ENCODE assay signal across 8 cellular contexts in the genomic region with DNA sequence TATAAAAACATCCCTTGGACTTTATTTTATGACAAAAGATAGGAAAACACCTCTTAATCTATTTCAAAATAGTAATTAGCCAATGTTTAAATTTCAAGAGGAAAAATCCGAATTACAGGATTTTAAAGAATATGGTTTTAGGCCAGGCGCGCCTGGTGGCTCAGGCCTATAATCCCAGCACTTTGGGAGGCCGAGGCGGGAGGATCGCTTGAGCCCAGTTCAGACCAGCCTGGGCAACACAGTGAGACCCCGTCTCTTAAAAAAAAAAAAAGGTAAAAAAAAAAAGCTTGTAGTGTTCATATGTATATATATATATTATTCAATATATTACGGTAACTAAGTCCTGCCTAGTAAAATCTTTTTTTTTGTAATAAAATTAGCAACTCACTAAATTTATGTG. TPM values are rescaled to one million over a fixed set of nuclear protein-coding genes. Genes with fewer than 3 reads are reported as not detected.
DNase-seq lines count a peak whose midpoint lies in the region; ATAC-seq and TF ChIP-seq lines count a peak whose summit lies in the region.

No MANE protein-coding gene starts in this region.

- TF ChIP-seq POLR2A in body of pancreas (IDR thresholded peaks at IDR 0.05) = no peak

- H3K4me1 ChIP-seq in body of pancreas (peaks cover 49% of the 10 kb centered on the region), lower lobe of right lung (peaks cover 37% of the 10 kb centered on the region), upper lobe of right lung (peaks cover 22% of the 10 kb centered on the region)

- WGBS in body of pancreas, 2 donors = 53 to 58% methylated on average over 8 of the region's 8 CpGs

- H3K9me3 ChIP-seq in body of pancreas = no peaks in the 10 kb centered on the region
- H3K9me3 ChIP-seq in lower lobe of right lung = no peaks in the 10 kb centered on the region
- no peaks in the 10 kb centered on the region for H3K9me3 ChIP-seq in upper lobe of right lung

- H3K27ac ChIP-seq in body of pancreas (peak overlapping the region; percentile 86 to 96 (median 92)), lower lobe of right lung (no peak overlapping the region), upper lobe of right lung (no peak overlapping the region)

- H3K36me3 ChIP-seq in body of pancreas (replicated peaks in 1 of 2; ENCODE audit: insufficient read depth in 1 of 2, low read depth in 2 of 2) (no peaks in the 10 kb centered on the region), lower lobe of right lung (no peaks in the 10 kb centered on the region), upper lobe of right lung (no peaks in the 10 kb centered on the region)

- TF ChIP-seq CTCF in body of pancreas (IDR thresholded peaks at IDR 0.05) (no peak), lower lobe of right lung (IDR thresholded peaks at IDR 0.05) (no peak), upper lobe of right lung (IDR thresholded peaks at IDR 0.05) (no peak)

- DNase-seq in cardiac septum (ENCODE audit: low spot score) (peak; percentile 41), left ventricle myocardium superior (no peak), body of pancreas (peak in 1 of 4 donors; percentile 28), lower lobe of right lung (no peak), upper lobe of right lung (no peak), amniotic stem cell (lab: John Stamatoyannopoulos, UW) (no peak), NCI-H146 (lab: John Stamatoyannopoulos, UW) (no peak)

- intact Hi-C loops in cardiac septum (cut with DNase I) (loop anchor here (5.0 kb wide), 2 partner anchors 42 to 78 kb away; partner anchors contain the start of gene PPP2R2D), left ventricle myocardium superior (cut with micrococcal nuclease) (no loop called here), body of pancreas (cut with DNase I) (no loop called here), lower lobe of right lung (cut with DNase I) (no loop called here), upper lobe of right lung (cut with DNase I) (no loop called here)

- ATAC-seq in left ventricle myocardium superior (no peak), body of pancreas (no peak), lower lobe of right lung (no peak), upper lobe of right lung (no peak), HG02852 (IDR thresholded peaks at IDR 0.05; ENCODE audit: unreplicated experiment) (no peak)

- peak overlapping the region; percentile 83 to 100 for H3K4me3 ChIP-seq in body of pancreas
- peak overlapping the region; percentile 93 for H3K4me3 ChIP-seq in lower lobe of right lung
- H3K4me3 ChIP-seq in upper lobe of right lung = peak overlapping the region; percentile 94

- H3K27me3 ChIP-seq in body of pancreas (no peaks in the 10 kb centered on the region), lower lobe of right lung (ENCODE audit: low read depth) (no peaks in the 10 kb centered on the region), upper lobe of right lung (no peaks in the 10 kb centered on the region)

RNA-seq across cellular contexts. Expression of gene BNIP3, which starts 1.4 kb away (rescaled TPM):
- total RNA-seq in cardiac septum (112 TPM), left ventricle myocardium superior (142 TPM), body of pancreas (100 to 1,000 TPM; 147 to 158 TPM), lower lobe of right lung (38.9 TPM), upper lobe of right lung (38.2 TPM)

Comparison
In these comparisons a context has a peak if more than half of its experiments do, and no peak if none do; other contexts are left out.
1. H3K27ac ChIP-seq: peak in body of pancreas (4 of 4); none in lower lobe of right lung (single experiment) and upper lobe of right lung (single experiment).
2. Peak in every context shown above with its lines, with median percentiles within 50 percentile points of each other: H3K4me3 ChIP-seq.